In the genomic region with DNA sequence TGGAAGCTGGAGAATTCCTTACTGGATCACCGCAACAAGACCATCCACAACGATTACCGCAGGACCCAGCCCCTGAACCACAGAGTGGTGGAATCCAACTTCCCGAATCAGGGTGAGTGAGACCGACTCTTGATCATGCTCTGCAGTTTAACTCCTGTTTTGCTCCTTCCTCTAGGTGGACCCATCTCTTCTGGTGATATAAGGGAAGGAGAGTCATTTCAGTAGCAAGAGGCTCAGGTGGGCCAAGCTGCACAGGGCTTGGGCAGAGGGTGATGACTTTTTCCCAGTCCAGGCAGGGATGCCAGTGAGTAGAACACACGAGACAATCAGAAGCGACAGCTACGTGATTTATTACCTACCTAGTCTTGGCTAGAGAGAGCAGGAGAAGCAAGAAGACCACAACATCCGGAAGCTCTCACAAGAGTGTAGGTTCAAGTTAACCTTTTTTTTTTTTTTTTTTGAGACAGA, we compare ENCODE assay signal across 14 cellular contexts. TPM values are rescaled to one million over a fixed set of nuclear protein-coding genes. Genes with fewer than 3 reads are reported as not detected.
DNase-seq lines count a peak whose midpoint lies in the region; ATAC-seq and TF ChIP-seq lines count a peak whose summit lies in the region.
"Had no signal": no experiment of that assay in that cellular context is flagged by ENCODE, and none has a peak within 500 bp of the region (broad histone marks: within the 10 kb centered on the region; RNA-seq: fewer than 3 reads in every experiment).

No MANE protein-coding gene starts in this region.

- no peak overlapping the region for H2AFZ ChIP-seq in Loucy (ENCODE audit: low read length)
- H2AFZ ChIP-seq in osteoblast (ENCODE audit: low read length), result no peak overlapping the region

- H3F3A ChIP-seq in Loucy (ENCODE audit: low read depth), result no peaks in the 10 kb centered on the region

- no peaks in the 10 kb centered on the region for H3K9me2 ChIP-seq in Loucy (replicated peaks; ENCODE audit: low read depth, low read length)

- peaks cover 50% of the 10 kb centered on the region for H3K4me1 Mint-ChIP-seq in activated T-cell treated with anti-CD3 and anti-CD28 coated beads, Interleukin-2, amount 50 U/mL, for 4 hours (ENCODE audit: low read depth)
- peaks cover 13 to 15% of the 10 kb centered on the region in 2 donors for H3K4me1 Mint-ChIP-seq in natural killer cell

- H3K27ac Mint-ChIP-seq in natural killer cell, result peak overlapping the region in 1 of 2 donors; percentile 52

- no peak overlapping the region for H3K9ac ChIP-seq in Loucy (ENCODE audit: low read depth, low read length, poor library complexity, severe bottlenecking)

- in situ Hi-C loops in GM13977 (cut with MboI; ENCODE audit: low pct_unique_long_range_greater_than_20kb, low sequenced_read_pairs, unreplicated experiment), result no loop called here

- peak; percentile 57 for DNase-seq in GM13977 (ENCODE audit: low spot score)
- no peak for DNase-seq in activated T-cell treated with anti-CD3 and anti-CD28 coated beads, Interleukin-2, amount 50 U/mL, for 4 hours
- DNase-seq in natural killer cell, result no peak
- DNase-seq in osteoblast (ENCODE audit: insufficient read length, low spot score, missing footprints), result no peak
- no peak for DNase-seq in dorsolateral prefrontal cortex
- DNase-seq in NCI-H748 treated with DMSO at 0.1 percent for 48 hours (lab: John Stamatoyannopoulos, UW), result no peak
- no peak for DNase-seq in Ammon's horn (ENCODE audit: low spot score)
- DNase-seq: NCI-H2171 treated with DMSO at 0.1 percent for 48 hours, SHP77 treated with DMSO at 0.1 percent for 48 hours had no signal

- peak; percentile 81 for ATAC-seq in activated T-cell treated with anti-CD3 and anti-CD28 coated beads, Interleukin-2, amount 50 U/mL, for 4 hours
- peak; percentile 78 to 96 (median 96) for ATAC-seq in natural killer cell

- H3K4me3 Mint-ChIP-seq in activated T-cell treated with anti-CD3 and anti-CD28 coated beads, Interleukin-2, amount 50 U/mL, for 4 hours, result peak overlapping the region; percentile 84
- H3K4me3 Mint-ChIP-seq in natural killer cell, result peak overlapping the region; percentile 62

- no peaks in the 10 kb centered on the region for H3K36me3 Mint-ChIP-seq in activated T-cell treated with anti-CD3 and anti-CD28 coated beads, Interleukin-2, amount 50 U/mL, for 4 hours (ENCODE audit: insufficient read depth)
- H3K36me3 Mint-ChIP-seq in natural killer cell, result no peaks in the 10 kb centered on the region

- H3K27me3 ChIP-seq in Loucy (ENCODE audit: insufficient read depth, low read length, poor library complexity, severe bottlenecking) (no peaks in the 10 kb centered on the region), osteoblast (ENCODE audit: insufficient read depth, low read length) (no peaks in the 10 kb centered on the region), dorsolateral prefrontal cortex (no peaks in the 10 kb centered on the region)

- no peaks in the 10 kb centered on the region for H3K27me3 Mint-ChIP-seq in activated T-cell treated with anti-CD3 and anti-CD28 coated beads, Interleukin-2, amount 50 U/mL, for 4 hours (ENCODE audit: low read depth)
- H3K27me3 Mint-ChIP-seq in natural killer cell (ENCODE audit: low read depth in 2 of 2), result no peaks in the 10 kb centered on the region

- H3K9me3 Mint-ChIP-seq in activated T-cell treated with anti-CD3 and anti-CD28 coated beads, Interleukin-2, amount 50 U/mL, for 4 hours, result no peaks in the 10 kb centered on the region
- H3K9me3 Mint-ChIP-seq in natural killer cell, result no peaks in the 10 kb centered on the region

- no peaks in the 10 kb centered on the region for H3K36me3 ChIP-seq in Loucy (ENCODE audit: insufficient read depth, low read length)
- H3K36me3 ChIP-seq in osteoblast (ENCODE audit: insufficient read depth, low read length), result no peaks in the 10 kb centered on the region

- H3K4me2 ChIP-seq in Loucy (ENCODE audit: low read depth, low read length, poor library complexity, severe bottlenecking), result peak overlapping the region; percentile 27
- H3K4me2 ChIP-seq in osteoblast (ENCODE audit: insufficient read depth, low read length), result no peak overlapping the region

- TF ChIP-seq CTCF in GM13977 (IDR thresholded peaks at IDR 0.05; ENCODE audit: extremely low read depth, insufficient read depth, missing control alignments) (peak; percentile 2), Loucy (conservative IDR thresholded peaks at IDR 0.05; ENCODE audit: low read length) (no peak), natural killer cell (IDR thresholded peaks at IDR 0.05) (no peak), osteoblast (IDR thresholded peaks at IDR 0.05; ENCODE audit: extremely low read depth, low read depth, low read length) (no peak), dorsolateral prefrontal cortex (IDR thresholded peaks at IDR 0.05 in 54 of 56, conservative IDR thresholded peaks at IDR 0.05 in 2 of 56; ENCODE audit: low read depth in 1 of 56, partially characterized antibody in 56 of 56) (no peak)

- H3K27ac ChIP-seq in osteoblast (ENCODE audit: low read depth, low read length) (no peak overlapping the region), dorsolateral prefrontal cortex (no peak overlapping the region)
- H3K27ac ChIP-seq: coronary artery had no signal

- H3K9me3 ChIP-seq in Loucy (ENCODE audit: insufficient read depth, low read depth, low read length) (no peaks in the 10 kb centered on the region), osteoblast (ENCODE audit: low read depth, low read length) (no peaks in the 10 kb centered on the region)

- H4K20me1 ChIP-seq in Loucy (ENCODE audit: insufficient read depth, low read length, poor library complexity, severe bottlenecking) (no peaks in the 10 kb centered on the region), osteoblast (ENCODE audit: insufficient read depth, low read length) (no peaks in the 10 kb centered on the region)

- intact Hi-C loops in natural killer cell (cut with micrococcal nuclease), result no loop called here
- intact Hi-C loops in dorsolateral prefrontal cortex (cut with DNase I), result no loop called here

- no peaks in the 10 kb centered on the region for H3K79me2 ChIP-seq in Loucy (ENCODE audit: insufficient read depth, low read length)
- no peaks in the 10 kb centered on the region for H3K79me2 ChIP-seq in osteoblast (ENCODE audit: insufficient read depth, low read length)

- peaks cover 15% of the 10 kb centered on the region for H3K4me1 ChIP-seq in Loucy (ENCODE audit: insufficient read depth, low read length, poor library complexity, severe bottlenecking)
- no peaks in the 10 kb centered on the region for H3K4me1 ChIP-seq in osteoblast (ENCODE audit: insufficient read depth, low read length)

- no peak overlapping the region for H3K4me3 ChIP-seq in Loucy (ENCODE audit: low read length, poor library complexity, severe bottlenecking)
- no peak overlapping the region for H3K4me3 ChIP-seq in osteoblast (ENCODE audit: insufficient read depth, low read length)
- H3K4me3 ChIP-seq in dorsolateral prefrontal cortex, result no peak overlapping the region
- H3K4me3 ChIP-seq: coronary artery, skin epidermis had no signal

RNA-seq across cellular contexts. Expression of gene CA6, which starts 25.2 kb away (rescaled TPM):
- under 1 TPM in 2 of 3 donors, not detected in 1; 0.14 to 0.25 TPM for total RNA-seq in activated T-cell treated with anti-CD3 and anti-CD28 coated beads, Interleukin-2, amount 50 U/mL, for 4 hours
- total RNA-seq in natural killer cell (not detected), osteoblast (not detected in 2 replicates), dorsolateral prefrontal cortex (under 1 TPM in 1 of 120 experiments, not detected in 119; 0.65 TPM)
- total RNA-seq: Daoy, temporal lobe had no signal

RNA-seq across cellular contexts. Expression of gene SLC2A7, which starts 55.3 kb away (rescaled TPM):
- not detected for total RNA-seq in activated T-cell treated with anti-CD3 and anti-CD28 coated beads, Interleukin-2, amount 50 U/mL, for 4 hours
- total RNA-seq in natural killer cell (not detected), osteoblast (not detected in 2 replicates), dorsolateral prefrontal cortex (under 1 TPM in 1 of 120 experiments, not detected in 119; 0.35 TPM)
- total RNA-seq: Daoy, temporal lobe had no signal
